Comparison of ENCODE assay signal across 8 cellular contexts in genomic region chr9:87336914-87337333, GRCh38.
DNase-seq lines count a peak whose midpoint lies in the region; ATAC-seq and TF ChIP-seq lines count a peak whose summit lies in the region.

No MANE protein-coding gene starts in this region.

- no peak overlapping the region for H3K27ac ChIP-seq in osteoblast (ENCODE audit: low read depth, low read length)

- TF ChIP-seq CTCF in Caco-2 (IDR thresholded peaks at IDR 0.05; ENCODE audit: insufficient read depth in 1 of 2, low read depth in 1 of 2, low read length in 1 of 2, severe bottlenecking in 1 of 2, unreplicated experiment in 1 of 2) (peak in 1 of 2 experiments; percentile 46), glutamatergic neuron (IDR thresholded peaks at IDR 0.05; ENCODE audit: partially characterized antibody, unreplicated experiment) (peak; percentile 84), osteoblast (IDR thresholded peaks at IDR 0.05; ENCODE audit: extremely low read depth, low read depth, low read length) (peak; percentile 66)

- POLR2A ChIA-PET in Caco-2 (lab: Charles Lee) = no interaction called here

- H3K4me2 ChIP-seq in osteoblast (ENCODE audit: insufficient read depth, low read length) = peak overlapping the region; percentile 84

- BruUV-seq in Caco-2 (replicated peaks; lab: Mats Ljungman, UMichigan) = no TSS peak

- H3K9me3 Mint-ChIP-seq in Caco-2 (ENCODE audit: unreplicated experiment) = no peaks in the 10 kb centered on the region
- H3K9me3 Mint-ChIP-seq in activated naive CD8-positive, alpha-beta T cell (ENCODE audit: low read depth) = no peaks in the 10 kb centered on the region
- H3K9me3 Mint-ChIP-seq in glutamatergic neuron (ENCODE audit: unreplicated experiment) = peaks cover 8% of the 10 kb centered on the region

- H3K4me3 ChIP-seq in Caco-2 (ENCODE audit: low read depth, low read length) (peak overlapping the region; percentile 16), osteoblast (ENCODE audit: insufficient read depth, low read length) (peak overlapping the region; percentile 65)

- H3K27ac Mint-ChIP-seq in Caco-2 (ENCODE audit: unreplicated experiment) (no peak overlapping the region), glutamatergic neuron (ENCODE audit: unreplicated experiment) (peak overlapping the region; percentile 63)
- H3K27ac Mint-ChIP-seq in activated naive CD8-positive, alpha-beta T cell = no peak overlapping the region

- H3K27me3 Mint-ChIP-seq in Caco-2 (ENCODE audit: insufficient read depth, unreplicated experiment) (no peaks in the 10 kb centered on the region), glutamatergic neuron (ENCODE audit: unreplicated experiment) (peaks cover 8% of the 10 kb centered on the region)
- H3K27me3 Mint-ChIP-seq in activated naive CD8-positive, alpha-beta T cell = peaks cover 31% of the 10 kb centered on the region

- no peaks in the 10 kb centered on the region for H3K79me2 ChIP-seq in osteoblast (ENCODE audit: insufficient read depth, low read length)

- peak overlapping the region; percentile 72 for H3K4me3 Mint-ChIP-seq in Caco-2 (ENCODE audit: unreplicated experiment)
- H3K4me3 Mint-ChIP-seq in activated naive CD8-positive, alpha-beta T cell = peak overlapping the region; percentile 76
- peak overlapping the region; percentile 85 for H3K4me3 Mint-ChIP-seq in glutamatergic neuron (ENCODE audit: unreplicated experiment)

- CTCF ChIA-PET in Caco-2 (lab: Charles Lee) = interaction anchor here (0.7 to 2.0 kb wide), 2 partner anchors 38 to 161 kb away, joined by 3 to 7 read pairs; partner anchors contain the start of gene DAPK1

- H3K36me3 Mint-ChIP-seq in Caco-2 (ENCODE audit: insufficient read depth, unreplicated experiment) (no peaks in the 10 kb centered on the region), glutamatergic neuron (ENCODE audit: unreplicated experiment) (no peaks in the 10 kb centered on the region)
- no peaks in the 10 kb centered on the region for H3K36me3 Mint-ChIP-seq in activated naive CD8-positive, alpha-beta T cell

- peak; percentile 24 to 48 for DNase-seq in Caco-2
- DNase-seq in H4 (ENCODE audit: low spot score) = peak; percentile 90
- peak; percentile 38 for DNase-seq in NCI-H2196 treated with DMSO at 0.1 percent for 48 hours (lab: John Stamatoyannopoulos, UW; ENCODE audit: unreplicated experiment)
- no peak for DNase-seq in glutamatergic neuron
- peak; percentile 56 for DNase-seq in osteoblast (ENCODE audit: insufficient read length, low spot score, missing footprints)

- H3K27me3 ChIP-seq in Caco-2 (replicated peaks; ENCODE audit: control insufficient read depth, insufficient read depth, low read length) (no peaks in the 10 kb centered on the region), osteoblast (ENCODE audit: insufficient read depth, low read length) (peaks cover 9% of the 10 kb centered on the region)

- no peak for ATAC-seq in HG03139 (IDR thresholded peaks at IDR 0.05; ENCODE audit: unreplicated experiment)
- no peak for ATAC-seq in HG02610 (IDR thresholded peaks at IDR 0.05; ENCODE audit: unreplicated experiment)

- H3K4me1 Mint-ChIP-seq in Caco-2 (ENCODE audit: low read depth, unreplicated experiment) (peaks cover 8% of the 10 kb centered on the region), glutamatergic neuron (ENCODE audit: low read depth, unreplicated experiment) (peaks cover 25% of the 10 kb centered on the region)
- H3K4me1 Mint-ChIP-seq in activated naive CD8-positive, alpha-beta T cell (ENCODE audit: low read depth) = peaks cover 10% of the 10 kb centered on the region

- no peaks in the 10 kb centered on the region for H3K36me3 ChIP-seq in Caco-2 (ENCODE audit: control insufficient read depth, insufficient read depth, low read length)
- H3K36me3 ChIP-seq in osteoblast (ENCODE audit: insufficient read depth, low read length) = no peaks in the 10 kb centered on the region

- H3K9me3 ChIP-seq in Caco-2 (no peaks in the 10 kb centered on the region), osteoblast (ENCODE audit: low read depth, low read length) (peaks cover 2% of the 10 kb centered on the region)

- H3K4me1 ChIP-seq in Caco-2 (peaks cover 10% of the 10 kb centered on the region), osteoblast (ENCODE audit: insufficient read depth, low read length) (peaks cover 11% of the 10 kb centered on the region)

- intact Hi-C loops in Caco-2 (cut with micrococcal nuclease; ENCODE audit: unreplicated experiment) = loop anchor here (1.0 to 10.0 kb wide), 6 partner anchors 35 to 326 kb away; no protein-coding TSS in a partner anchor

- H2AFZ ChIP-seq in osteoblast (ENCODE audit: low read length) = peak overlapping the region; percentile 60

- H4K20me1 ChIP-seq in osteoblast (ENCODE audit: insufficient read depth, low read length) = no peaks in the 10 kb centered on the region
